In the genomic region with DNA sequence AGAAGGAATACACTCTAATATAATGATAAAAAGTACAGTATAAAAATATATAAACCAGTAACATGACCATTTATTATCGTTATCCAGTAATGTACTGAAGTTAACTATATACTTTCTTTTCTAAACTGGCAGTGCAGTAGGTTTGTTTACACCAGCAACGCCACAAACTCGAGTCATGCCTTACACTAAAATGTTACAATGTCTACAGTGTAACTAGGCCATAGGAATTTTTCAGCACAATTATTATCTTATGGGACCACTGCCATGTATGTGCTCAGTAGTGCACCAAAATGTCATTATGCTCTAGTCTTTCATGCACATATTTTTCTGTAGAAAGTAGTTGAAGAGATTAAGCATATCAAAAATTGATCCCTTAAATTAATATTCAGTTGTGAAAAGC, we compare ENCODE assay signal across 23 cellular contexts.
"Had no signal": no experiment of that assay in that cellular context is flagged by ENCODE, and none has a peak within 500 bp of the region (broad histone marks: within the 10 kb centered on the region; RNA-seq: fewer than 3 reads in every experiment).

No MANE protein-coding gene starts in this region.

- H2AFZ ChIP-seq: hepatocyte had no signal

- H3K4me2 ChIP-seq: hepatocyte, smooth muscle cell had no signal

- H3K4me1 ChIP-seq: left ventricle myocardium inferior, thyroid gland, upper lobe of left lung, uterus had no signal

- H3K27ac Mint-ChIP-seq: naive B cell, nephron, progenitor cell of endocrine pancreas had no signal

- H3K9me3 Mint-ChIP-seq: nephron had no signal

- H3K4me3 ChIP-seq: esophagus squamous epithelium, hepatocyte, left ventricle myocardium inferior, lung, pancreas, smooth muscle cell, thyroid gland, upper lobe of left lung, uterus had no signal

- H3K79me2 ChIP-seq: hepatocyte had no signal

- H3K27me3 Mint-ChIP-seq: naive B cell, progenitor cell of endocrine pancreas had no signal

- DNase-seq: cortex of kidney; effector memory CD4-positive, alpha-beta T cell; esophagus squamous epithelium; head of caudate nucleus; kidney; left cardiac atrium; left ventricle myocardium inferior; mesendoderm; naive B cell; occipital lobe; pancreas; right cardiac atrium; stimulated activated CD4-positive, alpha-beta T cell treated with anti-CD3 and anti-CD28 coated beads, Interleukin-2, amount 100 ng/mL, for 48 hours; stimulated activated naive CD4-positive, alpha-beta T cell treated with Interleukin-2 at 50 U/mL for 16 hours; thyroid gland; upper lobe of left lung; uterus had no signal

- H3K36me3 Mint-ChIP-seq: naive B cell had no signal

- H3K27ac ChIP-seq: esophagus squamous epithelium, hepatocyte, left ventricle myocardium inferior, pancreas, thyroid gland, upper lobe of left lung, uterus had no signal

- H3K27me3 ChIP-seq: esophagus squamous epithelium, foreskin keratinocyte, hepatocyte, pancreas, thyroid gland, upper lobe of left lung, uterus had no signal

- H3K4me1 Mint-ChIP-seq: naive B cell had no signal

- FAIRE-seq: pancreas had no signal

- H3K36me3 ChIP-seq: esophagus squamous epithelium, left ventricle myocardium inferior, pancreas, thyroid gland, upper lobe of left lung, uterus had no signal

- H3K4me3 Mint-ChIP-seq: naive B cell, nephron had no signal

- H3K9me3 ChIP-seq: esophagus squamous epithelium, left ventricle myocardium inferior, pancreas, thyroid gland, uterus had no signal
